ENCODE assay signal across 1 cellular context in genomic region chr20:58598271-58599015, GRCh38.
TF ChIP-seq lines count a peak whose summit lies in the region.

No MANE protein-coding gene starts in this region.

TF ChIP-seq in IMR-90, 13 proteins besides CTCF, POLR2A, EP300 and RAD21 (continued from another document):
- no peak for TF ChIP-seq MAZ (IDR thresholded peaks at IDR 0.05; ENCODE audit: borderline replicate concordance, low read depth, low read length)
- TF ChIP-seq RCOR1 (IDR thresholded peaks at IDR 0.05; ENCODE audit: insufficient replicate concordance, low read length): no peak
- TF ChIP-seq CEBPB (IDR thresholded peaks at IDR 0.05; ENCODE audit: low read depth, low read length): no peak
- TF ChIP-seq MXI1 (IDR thresholded peaks at IDR 0.05; ENCODE audit: borderline replicate concordance, low read depth, low read length): no peak
- no peak for TF ChIP-seq RFX5 (IDR thresholded peaks at IDR 0.05; ENCODE audit: low read depth, low read length)
- TF ChIP-seq BHLHE40 (IDR thresholded peaks at IDR 0.05; ENCODE audit: low read depth, low read length): no peak
- TF ChIP-seq ELK1 (IDR thresholded peaks at IDR 0.05; ENCODE audit: borderline replicate concordance, low read depth, low read length): no peak
- no peak for TF ChIP-seq MAFK (IDR thresholded peaks at IDR 0.05; ENCODE audit: low read depth, low read length)
- TF ChIP-seq NFE2L2 (IDR thresholded peaks at IDR 0.05; ENCODE audit: low read depth, low read length): no peak
- no peak for TF ChIP-seq USF2 (IDR thresholded peaks at IDR 0.05; ENCODE audit: low read depth, low read length)
- TF ChIP-seq SMC3 (IDR thresholded peaks at IDR 0.05; ENCODE audit: low read depth, low read length): no peak
